In genomic region chrX:28966335-28966734, GRCh38 we compare ENCODE assay signal across 22 cellular contexts.
DNase-seq lines count a peak whose midpoint lies in the region; ATAC-seq and TF ChIP-seq lines count a peak whose summit lies in the region.
"Had no signal": no experiment of that assay in that cellular context is flagged by ENCODE, and none has a peak within 500 bp of the region (broad histone marks: within the 10 kb centered on the region; RNA-seq: fewer than 3 reads in every experiment).

No MANE protein-coding gene starts in this region.

- ATAC-seq in HG02973 (IDR thresholded peaks at IDR 0.05; ENCODE audit: unreplicated experiment): no peak
- ATAC-seq: activated CD4-positive, CD25-positive, alpha-beta regulatory T cell treated with anti-CD3 and anti-CD28 coated beads, Interleukin-2, amount 50 U/mL, for 24 hours; pancreas; right cardiac atrium; T-cell had no signal

- peak overlapping the region; percentile 45 for H3K4me3 ChIP-seq in GM12865 (ENCODE audit: low read depth, low read length)
- no peak overlapping the region for H3K4me3 ChIP-seq in astrocyte of the spinal cord (ENCODE audit: low read depth, low read length)
- no peak overlapping the region for H3K4me3 ChIP-seq in fibroblast of pulmonary artery (replicated peaks; ENCODE audit: low read depth, low read length)
- H3K4me3 ChIP-seq: pancreas, SJSA1, spleen had no signal

- TF ChIP-seq CTCF in GM12865 (IDR thresholded peaks at IDR 0.05; ENCODE audit: insufficient read depth, low read depth, low read length, missing control alignments) (no peak), astrocyte of the spinal cord (IDR thresholded peaks at IDR 0.05; ENCODE audit: low read depth, low read length) (no peak), fibroblast of pulmonary artery (IDR thresholded peaks at IDR 0.05; ENCODE audit: low read length, missing control alignments) (no peak)

- in situ Hi-C loops in astrocyte of the spinal cord (cut with HindIII; ENCODE audit: low sequenced_read_pairs): no loop called here

- peak; percentile 36 for DNase-seq in GM12865 (ENCODE audit: low read depth)
- peak; percentile 8 for DNase-seq in M059J (ENCODE audit: low read depth)
- peak; percentile 7 for DNase-seq in astrocyte of the spinal cord (ENCODE audit: low read depth, low spot score)
- DNase-seq in fibroblast of pulmonary artery (ENCODE audit: low read depth): peak; percentile 18
- DNase-seq in NOMO-1 treated with dmso at 0.1 percent for 144 hours (lab: John Stamatoyannopoulos, UW; ENCODE audit: unreplicated experiment): no peak
- DNase-seq in EL: no peak
- DNase-seq in NCI-H774 (lab: John Stamatoyannopoulos, UW): no peak
- DNase-seq: activated CD4-positive, alpha-beta T cell treated with anti-CD3 and anti-CD28 coated beads, Interleukin-2, amount 50 U/mL, for 48 hours; BE2C; CD8-positive, alpha-beta memory T cell; mesenchymal stem cell; NCI-H2029; NCI-H524 treated with DMSO at 0.1 percent for 48 hours; pancreas; right cardiac atrium; RPMI8226; spleen; T-cell; trophoblast cell had no signal

Comparison
In these comparisons a context has a peak if more than half of its experiments do, and no peak if none do; other contexts are left out.
1. DNase-seq: peak in GM12865 (single experiment), M059J (single experiment), astrocyte of the spinal cord (single experiment) and fibroblast of pulmonary artery (single experiment); none in NOMO-1 treated with dmso at 0.1 percent for 144 hours (single experiment), EL (single experiment) and NCI-H774 (single experiment).